In the genomic region with DNA sequence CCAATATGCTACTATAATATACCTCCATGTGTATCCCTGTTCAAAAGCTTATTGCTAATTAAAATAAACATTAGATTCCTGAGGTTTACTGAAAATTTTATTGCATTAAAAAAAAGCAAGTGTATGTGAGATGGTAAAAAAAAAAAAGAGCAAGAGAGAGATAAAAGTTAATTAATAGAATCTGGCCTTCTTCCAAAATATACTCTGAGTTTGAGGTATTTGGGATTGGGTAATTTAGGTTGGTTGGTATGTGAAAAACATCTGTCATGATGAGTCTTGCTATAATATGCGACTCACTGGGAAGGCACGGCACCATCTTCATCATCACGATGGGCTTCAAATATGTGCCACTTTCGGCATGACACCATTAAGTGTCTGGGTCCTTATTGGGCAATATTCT, we compare ENCODE assay signal across 20 cellular contexts.
DNase-seq lines count a peak whose midpoint lies in the region; ATAC-seq and TF ChIP-seq lines count a peak whose summit lies in the region.
"Had no signal": no experiment of that assay in that cellular context is flagged by ENCODE, and none has a peak within 500 bp of the region (broad histone marks: within the 10 kb centered on the region; RNA-seq: fewer than 3 reads in every experiment).

No MANE protein-coding gene starts in this region.

- intact Hi-C loops in A673 (cut with micrococcal nuclease; ENCODE audit: unreplicated experiment): no loop called here
- intact Hi-C loops in left ventricle myocardium inferior (cut with micrococcal nuclease): no loop called here

- H3K27ac ChIP-seq in RWPE2 (ENCODE audit: poor library complexity, severe bottlenecking) (peak overlapping the region; percentile 96), A673 (ENCODE audit: low read depth, low read length, poor library complexity, severe bottlenecking) (no peak overlapping the region), left ventricle myocardium inferior (replicated peaks) (no peak overlapping the region)
- H3K27ac ChIP-seq: left lung, SJCRH30, vagina had no signal

- BruUV-seq in A673 (replicated peaks; lab: Mats Ljungman, UMichigan): no TSS peak

- H3K27me3 ChIP-seq in RWPE2 (ENCODE audit: insufficient read depth, poor library complexity, severe bottlenecking) (no peaks in the 10 kb centered on the region), A673 (replicated peaks; ENCODE audit: insufficient read depth, low read depth, low read length, poor library complexity) (no peaks in the 10 kb centered on the region), left ventricle myocardium inferior (ENCODE audit: low read depth) (no peaks in the 10 kb centered on the region)
- H3K27me3 ChIP-seq: left lung, SJCRH30, vagina had no signal

- H3K4me3 ChIP-seq in AG04449 (ENCODE audit: low read depth, low read length) (no peak overlapping the region), RWPE2 (ENCODE audit: severe bottlenecking) (no peak overlapping the region), fibroblast of mammary gland (ENCODE audit: control insufficient read depth, low read depth, low read length) (no peak overlapping the region), A673 (ENCODE audit: low read depth, low read length, poor library complexity, severe bottlenecking) (no peak overlapping the region), left ventricle myocardium inferior (no peak overlapping the region)
- H3K4me3 ChIP-seq: left lung, SJCRH30, vagina had no signal

- TF ChIP-seq CTCF in AG04449 (IDR thresholded peaks at IDR 0.05; ENCODE audit: insufficient read depth, low read length, missing control alignments): no peak
- no peak for TF ChIP-seq CTCF in RWPE2 (IDR thresholded peaks at IDR 0.05; ENCODE audit: poor library complexity, severe bottlenecking)
- TF ChIP-seq CTCF in fibroblast of mammary gland (conservative IDR thresholded peaks at IDR 0.05; ENCODE audit: control insufficient read depth, insufficient read depth, low read depth, low read length): no peak
- no peak for TF ChIP-seq CTCF in A673 (conservative IDR thresholded peaks at IDR 0.05; ENCODE audit: low read depth, low read length)
- no peak for TF ChIP-seq CTCF in left ventricle myocardium inferior (IDR thresholded peaks at IDR 0.05; ENCODE audit: borderline replicate concordance)

- H3K9me3 ChIP-seq in RWPE2 (ENCODE audit: severe bottlenecking) (no peaks in the 10 kb centered on the region), A673 (ENCODE audit: low read depth, low read length, poor library complexity, severe bottlenecking) (no peaks in the 10 kb centered on the region), left ventricle myocardium inferior (replicated peaks) (no peaks in the 10 kb centered on the region)
- H3K9me3 ChIP-seq: left lung, SJCRH30, vagina had no signal

- CTCF ChIA-PET in AG04449 (lab: Yijun Ruan, JAX): interaction anchor here (0.7 kb wide), 1 partner anchor 642 kb away, joined by 4 read pairs; no protein-coding TSS in a partner anchor
- CTCF ChIA-PET in HEK293T (lab: Yijun Ruan, JAX): no interaction called here
- CTCF ChIA-PET in A673 (lab: Charles Lee): no interaction called here

- POLR2A ChIA-PET in AG04449 (lab: Yijun Ruan, JAX) (no interaction called here), HEK293T (lab: Yijun Ruan, JAX) (no interaction called here), A673 (lab: Charles Lee; ENCODE audit: low non-redundant PET) (no interaction called here)

- peaks cover 57% of the 10 kb centered on the region for H3K4me1 ChIP-seq in RWPE2 (ENCODE audit: insufficient read depth, poor library complexity, severe bottlenecking)
- H3K4me1 ChIP-seq in A673 (ENCODE audit: insufficient read depth, low read length, poor library complexity, severe bottlenecking): no peaks in the 10 kb centered on the region
- no peaks in the 10 kb centered on the region for H3K4me1 ChIP-seq in left ventricle myocardium inferior
- H3K4me1 ChIP-seq: left lung, SJCRH30, vagina had no signal

- DNase-seq in AG04449 (ENCODE audit: low read depth, low spot score) (peak; percentile 75), HEK293T (ENCODE audit: extremely low spot score) (no peak), RWPE2 (ENCODE audit: low spot score) (peak; percentile 79), fibroblast of mammary gland (ENCODE audit: low read depth) (peak; percentile 84), A673 (ENCODE audit: low spot score) (no peak), NCI-H128 (lab: John Stamatoyannopoulos, UW; ENCODE audit: unreplicated experiment) (no peak), left ventricle myocardium inferior (no peak), NCI-H524 treated with DMSO at 0.1 percent for 48 hours (lab: John Stamatoyannopoulos, UW) (no peak)
- DNase-seq: activated naive CD8-positive, alpha-beta T cell treated with anti-CD3 and anti-CD28 coated beads for 36 hours; dermis blood vessel endothelial cell; DMS79; H7; left lung; naive thymus-derived CD4-positive, alpha-beta T cell; NCI-H146; NCI-H774; SJCRH30; stimulated activated CD4-positive, alpha-beta T cell treated with anti-CD3 and anti-CD28 coated beads, Interleukin-4, amount 100 ng/mL, for 24 hours; stimulated activated naive B cell treated with anti-CD40 and anti-IgM and Interleukin-4, amounts not matched to agents 10 μg/mL and 1 μg/mL and 100 μg/mL, for 72 hours had no signal

- H3K36me3 ChIP-seq in RWPE2 (ENCODE audit: low read depth): peaks cover 7% of the 10 kb centered on the region; the same call in 1 of the 2 replicates
- H3K36me3 ChIP-seq in A673 (ENCODE audit: insufficient read depth, low read length, poor library complexity, severe bottlenecking): no peaks in the 10 kb centered on the region
- no peaks in the 10 kb centered on the region for H3K36me3 ChIP-seq in left ventricle myocardium inferior
- H3K36me3 ChIP-seq: left lung, SJCRH30, vagina had no signal

- peak; percentile 43 for ATAC-seq in RWPE2 (ENCODE audit: low read depth)
- ATAC-seq: left lung; naive thymus-derived CD4-positive, alpha-beta T cell; stimulated activated naive B cell treated with anti-CD40 and anti-IgM and Interleukin-4, amounts not matched to agents 10 μg/mL and 1 μg/mL and 100 μg/mL, for 72 hours had no signal

TF ChIP-seq in HEK293T, 16 proteins besides CTCF, POLR2A, EP300 and RAD21:
- TF ChIP-seq SUZ12 (IDR thresholded peaks at IDR 0.05): no peak
- TF ChIP-seq SP1 (IDR thresholded peaks at IDR 0.05): no peak
- TF ChIP-seq ZNF384 (IDR thresholded peaks at IDR 0.05): 0 out of 2 replicates have a peak, but pooled peaks have one; percentile 19

Comparison
In these comparisons a context has a peak if more than half of its experiments do, and no peak if none do; other contexts are left out.
1. DNase-seq: peak in AG04449 (single experiment), RWPE2 (single experiment) and fibroblast of mammary gland (single experiment); none in HEK293T (single experiment), A673 (single experiment), NCI-H128 (single experiment), left ventricle myocardium inferior (single experiment) and NCI-H524 treated with DMSO at 0.1 percent for 48 hours (single experiment).